9 cellular contexts compared by ENCODE assay signal in genomic region chr17:29155966-29156338, GRCh38. TPM values are rescaled to one million over a fixed set of nuclear protein-coding genes. Genes with fewer than 3 reads are reported as not detected.
DNase-seq lines count a peak whose midpoint lies in the region; ATAC-seq and TF ChIP-seq lines count a peak whose summit lies in the region.
"Had no signal": no experiment of that assay in that cellular context is flagged by ENCODE, and none has a peak within 500 bp of the region (broad histone marks: within the 10 kb centered on the region; RNA-seq: fewer than 3 reads in every experiment).

No MANE protein-coding gene starts in this region.

- H3K36me3 ChIP-seq in GM23338 (ENCODE audit: insufficient read depth) (no peaks in the 10 kb centered on the region), left ventricle myocardium inferior (no peaks in the 10 kb centered on the region)

- peak overlapping the region; percentile 63; the same call in 1 of the 2 replicates for H3K27ac Mint-ChIP-seq in GM23338
- peak overlapping the region; percentile 96 for H3K27ac Mint-ChIP-seq in activated T-helper 17 cell treated with anti-CD3 and anti-CD28 coated beads, Interleukin-2, amount 50 U/mL, for 72 hours

- H3K4me1 ChIP-seq in GM23338 (ENCODE audit: insufficient read depth) (peaks cover 13% of the 10 kb centered on the region; the same call in 1 of the 2 replicates), left ventricle myocardium inferior (peaks cover 67% of the 10 kb centered on the region)

- TF ChIP-seq CTCF in GM23338 (conservative IDR thresholded peaks at IDR 0.05; ENCODE audit: low read depth in 2 of 2) (no peak), left ventricle myocardium inferior (IDR thresholded peaks at IDR 0.05; ENCODE audit: borderline replicate concordance) (no peak)

- peaks cover 49% of the 10 kb centered on the region for H3K4me1 Mint-ChIP-seq in GM23338
- H3K4me1 Mint-ChIP-seq in activated T-helper 17 cell treated with anti-CD3 and anti-CD28 coated beads, Interleukin-2, amount 50 U/mL, for 72 hours: peaks cover 18% of the 10 kb centered on the region

- H3K27ac ChIP-seq in GM23338 (ENCODE audit: low read depth): peak overlapping the region; percentile 66; the same call in 1 of the 2 replicates
- peak overlapping the region; percentile 75 for H3K27ac ChIP-seq in left ventricle myocardium inferior (replicated peaks)
- H3K27ac ChIP-seq in skin epidermis: peak overlapping the region in 20 of 21 experiments; percentile 37 to 84 (median 76)

- no peak overlapping the region for H2AFZ ChIP-seq in GM23338

- H3K27me3 Mint-ChIP-seq in GM23338 (ENCODE audit: insufficient read depth, low read depth, poor library complexity): peaks cover 13% of the 10 kb centered on the region
- no peaks in the 10 kb centered on the region for H3K27me3 Mint-ChIP-seq in activated T-helper 17 cell treated with anti-CD3 and anti-CD28 coated beads, Interleukin-2, amount 50 U/mL, for 72 hours

- no peaks in the 10 kb centered on the region for H3K9me3 Mint-ChIP-seq in GM23338
- H3K9me3 Mint-ChIP-seq in activated T-helper 17 cell treated with anti-CD3 and anti-CD28 coated beads, Interleukin-2, amount 50 U/mL, for 72 hours: no peaks in the 10 kb centered on the region

- H3K9me2 ChIP-seq in GM23338 (ENCODE audit: insufficient read depth): no peaks in the 10 kb centered on the region

- intact Hi-C loops in left ventricle myocardium inferior (cut with micrococcal nuclease): no loop called here

- no peak overlapping the region for H3K4me3 Mint-ChIP-seq in GM23338
- peak overlapping the region; percentile 88 for H3K4me3 Mint-ChIP-seq in activated T-helper 17 cell treated with anti-CD3 and anti-CD28 coated beads, Interleukin-2, amount 50 U/mL, for 72 hours

- H3K4me3 ChIP-seq in GM23338 (no peak overlapping the region), left ventricle myocardium inferior (peak overlapping the region; percentile 25), skin epidermis (no peak overlapping the region)

- H3K9me3 ChIP-seq in left ventricle myocardium inferior (replicated peaks): no peaks in the 10 kb centered on the region

- H3F3A ChIP-seq in GM23338 (replicated peaks; ENCODE audit: low read depth): no peaks in the 10 kb centered on the region

- H3K27me3 ChIP-seq in GM23338 (ENCODE audit: insufficient read depth) (no peaks in the 10 kb centered on the region), left ventricle myocardium inferior (ENCODE audit: low read depth) (no peaks in the 10 kb centered on the region)

- no peaks in the 10 kb centered on the region; the same call in 2 of the 3 replicates for H3K36me3 Mint-ChIP-seq in GM23338 (ENCODE audit: low read depth)
- H3K36me3 Mint-ChIP-seq in activated T-helper 17 cell treated with anti-CD3 and anti-CD28 coated beads, Interleukin-2, amount 50 U/mL, for 72 hours (ENCODE audit: low read depth): no peaks in the 10 kb centered on the region

- H3K79me2 ChIP-seq in GM23338 (replicated peaks; ENCODE audit: insufficient read depth): peaks cover 18% of the 10 kb centered on the region; the same call in 1 of the 2 replicates

- DNase-seq in GM23338 (ENCODE audit: low spot score) (peak; percentile 85), left ventricle myocardium inferior (no peak)
- DNase-seq: NCI-H187 had no signal

- 0 out of 2 replicates have a peak, but pooled peaks cover 7% of the 10 kb centered on the region for H4K20me1 ChIP-seq in GM23338 (replicated peaks; ENCODE audit: insufficient read depth)

- H3K4me2 ChIP-seq in GM23338: peak overlapping the region; percentile 63; the same call in 1 of the 2 replicates

- ATAC-seq in GM23338 (peak; percentile 80), HG02870 (IDR thresholded peaks at IDR 0.05; ENCODE audit: unreplicated experiment) (no peak), HG03571 (IDR thresholded peaks at IDR 0.05; ENCODE audit: unreplicated experiment) (no peak), HG03135 (IDR thresholded peaks at IDR 0.05; ENCODE audit: unreplicated experiment) (no peak), HG02610 (IDR thresholded peaks at IDR 0.05; ENCODE audit: unreplicated experiment) (no peak)
- no peak for ATAC-seq in activated T-helper 17 cell treated with anti-CD3 and anti-CD28 coated beads, Interleukin-2, amount 50 U/mL, for 72 hours (replicated peaks)

TF ChIP-seq in GM23338, 12 proteins besides CTCF, POLR2A, EP300 and RAD21 (continues in another document):
- no peak for TF ChIP-seq ZNF114 (CRISPR knock-in tag; IDR thresholded peaks at IDR 0.05)
- TF ChIP-seq EZH2 (IDR thresholded peaks at IDR 0.05; ENCODE audit: low read depth, unreplicated experiment): no peak
- no peak for TF ChIP-seq ZNF462 (CRISPR knock-in tag; IDR thresholded peaks at IDR 0.05)
- no peak for TF ChIP-seq POLR2AphosphoS5 (IDR thresholded peaks at IDR 0.05; ENCODE audit: low read depth)
- TF ChIP-seq ZNF331 (CRISPR knock-in tag; IDR thresholded peaks at IDR 0.05; ENCODE audit: low read depth): no peak

RNA-seq across cellular contexts. Expression of gene MYO18A, which starts 24.2 kb away (rescaled TPM):
- 23.9 and 37.5 TPM in 2 replicates for total RNA-seq in GM23338 (2014; rRNA removed; shearing (Covaris generic))
- 16.7 and 18.3 TPM in 2 replicates for polyA plus RNA-seq in GM23338 (2016; fragmentation: Nextera tagmentation; extraction: Ambion mirVana)
- 10 to 100 TPM; 90.6 to 95.9 TPM for total RNA-seq in activated T-helper 17 cell treated with anti-CD3 and anti-CD28 coated beads, Interleukin-2, amount 50 U/mL, for 72 hours
- 397 TPM for total RNA-seq in left ventricle myocardium inferior
